Comparison of ENCODE assay signal across 22 cellular contexts in genomic region chr6:163815796-163816195, GRCh38.
"Had no signal": no experiment of that assay in that cellular context is flagged by ENCODE, and none has a peak within 500 bp of the region (broad histone marks: within the 10 kb centered on the region; RNA-seq: fewer than 3 reads in every experiment).

No MANE protein-coding gene starts in this region.

- H3K27me3 ChIP-seq: dorsolateral prefrontal cortex, esophagus squamous epithelium, gastrocnemius medialis, heart right ventricle, left lung had no signal

- FAIRE-seq: colon, endothelial cell of umbilical vein, keratinocyte had no signal

- DNase-seq: dermis blood vessel endothelial cell; dorsolateral prefrontal cortex; effector CD4-positive, alpha-beta T cell; effector memory CD4-positive, alpha-beta T cell; esophagus squamous epithelium; foreskin melanocyte; gastrocnemius medialis; glutamatergic neuron; head of caudate nucleus; heart right ventricle; hippocampal formation; left cardiac atrium; left lung; left ventricle myocardium superior; lower lobe of right lung; mesenchymal stem cell; mucosa of descending colon; naive B cell had no signal

- H3K4me3 ChIP-seq: coronary artery, dorsolateral prefrontal cortex, esophagus squamous epithelium, gastrocnemius medialis, heart right ventricle, left lung, lower lobe of right lung, mucosa of descending colon had no signal

- H3K36me3 ChIP-seq: esophagus squamous epithelium, gastrocnemius medialis, heart right ventricle, left lung, lower lobe of right lung had no signal

- H3K27ac ChIP-seq: coronary artery, dorsolateral prefrontal cortex, esophagus squamous epithelium, heart right ventricle, left lung, lower lobe of right lung had no signal

- H3K9me3 ChIP-seq: esophagus squamous epithelium, gastrocnemius medialis, heart right ventricle, left lung, lower lobe of right lung, mucosa of descending colon had no signal

- H3K4me1 ChIP-seq: left lung, lower lobe of right lung had no signal
